ENCODE assay signal across 8 cellular contexts in the genomic region with DNA sequence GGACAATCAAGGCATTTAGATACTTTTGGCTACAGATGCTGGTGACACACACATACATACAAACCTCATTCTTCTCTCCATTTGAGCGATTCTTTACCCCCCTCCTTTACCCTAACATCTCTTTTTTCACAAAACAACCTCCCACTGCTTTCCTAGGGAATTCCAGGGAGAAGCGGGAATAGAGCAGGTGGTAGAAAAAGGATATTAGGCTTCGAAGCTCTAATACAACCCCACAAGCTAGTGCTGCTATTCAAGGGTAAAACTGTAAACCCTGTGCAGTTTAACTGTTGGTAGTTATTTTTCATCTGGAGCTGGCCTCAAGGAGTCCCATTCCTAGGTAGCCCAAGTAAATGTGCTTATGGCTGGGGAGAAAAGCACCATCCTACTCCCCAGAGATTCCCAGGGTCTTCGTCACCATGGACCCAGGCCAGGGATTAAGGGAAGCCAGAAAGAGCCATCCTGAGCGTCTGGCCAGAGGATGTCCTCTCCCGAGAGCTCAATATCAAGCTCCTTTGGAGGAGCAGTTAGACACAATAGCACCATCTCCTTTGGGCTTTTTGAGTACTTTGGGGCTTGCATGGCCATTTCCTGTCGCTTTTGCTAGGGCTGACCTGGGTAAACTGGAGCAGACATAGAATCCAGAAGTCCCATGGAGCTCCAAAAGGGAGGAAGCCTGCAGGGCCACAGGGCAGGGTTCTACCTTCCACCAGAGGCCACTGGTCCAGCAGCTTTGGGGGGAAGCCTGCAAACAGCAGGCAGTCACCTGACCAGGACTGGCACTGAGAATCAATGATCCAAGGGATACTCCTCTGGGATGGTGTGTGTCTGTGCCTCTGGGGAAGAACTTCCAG. TPM values are rescaled to one million over a fixed set of nuclear protein-coding genes. Genes with fewer than 3 reads are reported as not detected.
A peak's percentile ranks its signal among the peaks of the same experiment; 100 is the strongest.
DNase-seq lines count a peak whose midpoint lies in the region; ATAC-seq and TF ChIP-seq lines count a peak whose summit lies in the region.

No MANE protein-coding gene starts in this region.

- no peak for ATAC-seq in DND-41 (ENCODE audit: insufficient read depth, low read depth)
- no peak for ATAC-seq in GM21447 (IDR thresholded peaks at IDR 0.05; ENCODE audit: unreplicated experiment)
- ATAC-seq in HG03280 (IDR thresholded peaks at IDR 0.05; ENCODE audit: unreplicated experiment), result no peak

- no peaks in the 10 kb centered on the region for H4K20me1 ChIP-seq in DND-41 (ENCODE audit: insufficient read depth, low read length)
- H4K20me1 ChIP-seq in fibroblast of lung (ENCODE audit: control insufficient read depth, extremely low read depth, insufficient read depth, low read length), result no peaks in the 10 kb centered on the region

- peak overlapping the region; percentile 80 for H3K4me2 ChIP-seq in DND-41 (ENCODE audit: insufficient read depth, low read length)
- peak overlapping the region; percentile 99 for H3K4me2 ChIP-seq in fibroblast of lung (ENCODE audit: extremely low read depth, insufficient read depth, low read length)

- H3K4me3 ChIP-seq in DND-41 (ENCODE audit: low read depth in 1 of 2, low read length in 2 of 2) (peak overlapping the region in 1 of 2 experiments; percentile 43; a peak in 2 of 4 replicates), fibroblast of lung (replicated peaks in 1 of 4; ENCODE audit: control extremely low read depth in 1 of 4, insufficient read depth in 1 of 4, low read depth in 3 of 4, low read length in 4 of 4) (peak overlapping the region; percentile 67 to 97 (median 90)), rectal smooth muscle tissue (ENCODE audit: low read length) (peak overlapping the region; percentile 98)

- H3K4me1 ChIP-seq in DND-41 (ENCODE audit: insufficient read depth, low read length) (peaks cover 62% of the 10 kb centered on the region), fibroblast of lung (ENCODE audit: control insufficient read depth, extremely low read depth, insufficient read depth, low read length) (peaks cover 8% of the 10 kb centered on the region), rectal smooth muscle tissue (ENCODE audit: control insufficient read depth, insufficient read depth, low read length) (peaks cover 9% of the 10 kb centered on the region)

- H3K27ac ChIP-seq in DND-41 (ENCODE audit: low read length) (peak overlapping the region; percentile 74), fibroblast of lung (ENCODE audit: insufficient read depth, low read length) (peak overlapping the region; percentile 89), rectal smooth muscle tissue (ENCODE audit: low read depth, low read length) (peak overlapping the region; percentile 70)

- H3K27me3 ChIP-seq in DND-41 (ENCODE audit: insufficient read depth, low read length, poor library complexity) (no peaks in the 10 kb centered on the region), fibroblast of lung (ENCODE audit: control insufficient read depth, insufficient read depth, low read length) (no peaks in the 10 kb centered on the region), rectal smooth muscle tissue (ENCODE audit: control insufficient read depth, insufficient read depth, low read length) (no peaks in the 10 kb centered on the region)

- H3K9me3 ChIP-seq in DND-41 (ENCODE audit: insufficient read depth, low read length, severe bottlenecking) (no peaks in the 10 kb centered on the region), fibroblast of lung (ENCODE audit: control insufficient read depth, insufficient read depth, low read depth, low read length) (no peaks in the 10 kb centered on the region)

- H3K36me3 ChIP-seq in DND-41 (ENCODE audit: insufficient read depth, low read length) (no peaks in the 10 kb centered on the region), fibroblast of lung (ENCODE audit: control insufficient read depth, insufficient read depth, low read length) (no peaks in the 10 kb centered on the region), rectal smooth muscle tissue (ENCODE audit: control insufficient read depth, insufficient read depth, low read length) (no peaks in the 10 kb centered on the region)

- H3K79me2 ChIP-seq in DND-41 (ENCODE audit: insufficient read depth, low read length) (peaks cover 40% of the 10 kb centered on the region), fibroblast of lung (ENCODE audit: control insufficient read depth, insufficient read depth, low read length) (peaks cover 77% of the 10 kb centered on the region)

- H2AFZ ChIP-seq in DND-41 (ENCODE audit: low read depth, low read length) (peak overlapping the region; percentile 65; the same call in 1 of the 2 replicates), fibroblast of lung (ENCODE audit: low read length) (no peak overlapping the region)

- H3K9ac ChIP-seq in DND-41 (ENCODE audit: low read depth, low read length) (peak overlapping the region; percentile 53), fibroblast of lung (ENCODE audit: insufficient read depth, low read length) (peak overlapping the region; percentile 51), rectal smooth muscle tissue (ENCODE audit: low read length) (no peak overlapping the region)

- TF ChIP-seq CTCF in DND-41 (IDR thresholded peaks at IDR 0.05; ENCODE audit: borderline replicate concordance, extremely low read depth, low read length, poor library complexity, severe bottlenecking), result no peak
- no peak for TF ChIP-seq CTCF in fibroblast of lung (conservative IDR thresholded peaks at IDR 0.05 in 1 of 2, IDR thresholded peaks at IDR 0.05 in 1 of 2; ENCODE audit: low read depth in 1 of 2, low read length in 2 of 2)
- no peak for TF ChIP-seq CTCF in GM20000 (IDR thresholded peaks at IDR 0.05; ENCODE audit: extremely low read depth, missing control alignments)

- no peak for DNase-seq in DND-41
- peak; percentile 18 for DNase-seq in UCSD-AML1 (lab: John Stamatoyannopoulos, UW; ENCODE audit: unreplicated experiment)
- DNase-seq in fibroblast of lung (ENCODE audit: low read depth in 2 of 2), result peak; percentile 36 to 72
- no peak for DNase-seq in GM20000 (ENCODE audit: low spot score)
- DNase-seq in mesenteric fat pad (ENCODE audit: low spot score), result no peak

RNA-seq across cellular contexts. Expression of a gene that starts 3.1 kb away (rescaled TPM):
- 9.8 and 13.0 TPM in 2 replicates for total RNA-seq in fibroblast of lung
- 16.0 and 19.0 TPM in 2 replicates for polyA plus RNA-seq in fibroblast of lung
- polyA plus RNA-seq in fibroblast of lung (2012), result 7.8 and 11.8 TPM in 2 replicates
- polyA minus RNA-seq in fibroblast of lung (ENCODE audit: low replicate concordance), result 10.7 and 11.9 TPM in 2 replicates
- 19.9 TPM for total RNA-seq in mesenteric fat pad

RNA-seq across cellular contexts. Expression of a gene that starts 49.8 kb away (rescaled TPM):
- 12.8 and 14.2 TPM in 2 replicates for total RNA-seq in fibroblast of lung
- polyA plus RNA-seq in fibroblast of lung, result 14.0 and 19.5 TPM in 2 replicates
- 13.5 and 18.4 TPM in 2 replicates for polyA plus RNA-seq in fibroblast of lung (2012)
- 0.55 and 0.96 TPM in 2 replicates for polyA minus RNA-seq in fibroblast of lung (ENCODE audit: low replicate concordance)
- total RNA-seq in mesenteric fat pad, result 29.0 TPM

RNA-seq across cellular contexts. Expression of a gene that starts 49.9 kb away (rescaled TPM):
- total RNA-seq in fibroblast of lung, result 15.4 and 18.5 TPM in 2 replicates
- polyA plus RNA-seq in fibroblast of lung, result 9.4 and 15.0 TPM in 2 replicates
- polyA plus RNA-seq in fibroblast of lung (2012), result 7.9 and 11.7 TPM in 2 replicates
- 0.11 and 0.59 TPM in 2 replicates for polyA minus RNA-seq in fibroblast of lung (ENCODE audit: low replicate concordance)
- 7.5 TPM for total RNA-seq in mesenteric fat pad

Comparison
In these comparisons a context has a peak if more than half of its experiments do, and no peak if none do; other contexts are left out.
1. DNase-seq: peak in UCSD-AML1 (single experiment) and fibroblast of lung (2 of 2); none in DND-41 (single experiment), GM20000 (single experiment) and mesenteric fat pad (single experiment).
2. Peak in every context shown above with its lines, with median percentiles within 50 percentile points of each other: H3K27ac ChIP-seq.